ENCODE assay signal across 20 cellular contexts in the genomic region with DNA sequence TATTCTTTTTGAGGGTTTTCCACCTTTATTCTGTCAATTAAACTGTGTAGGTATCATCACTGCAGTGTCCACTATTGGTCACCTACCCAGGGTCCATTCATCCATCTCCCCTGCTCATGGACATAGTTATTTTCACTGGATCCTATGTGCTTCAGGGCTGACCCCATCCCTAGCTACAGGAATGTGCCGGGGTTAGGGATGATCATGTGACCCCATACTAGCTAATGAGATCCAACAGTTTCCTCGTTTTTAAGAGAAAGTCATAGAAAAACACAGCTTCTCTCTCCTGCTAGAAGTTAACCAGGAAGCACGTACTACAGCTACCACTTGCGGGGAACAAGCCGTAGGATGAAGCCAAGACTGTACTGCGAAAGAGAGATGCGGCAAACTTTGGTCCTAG. TPM values are rescaled to one million over a fixed set of nuclear protein-coding genes. Genes with fewer than 3 reads are reported as not detected.
"Had no signal": no experiment of that assay in that cellular context is flagged by ENCODE, and none has a peak within 500 bp of the region (broad histone marks: within the 10 kb centered on the region; RNA-seq: fewer than 3 reads in every experiment).

No MANE protein-coding gene starts in this region.

- H3K27ac Mint-ChIP-seq: activated CD8-positive, alpha-beta T cell treated with anti-CD3 and anti-CD28 coated beads for 36 hours; activated naive CD4-positive, alpha-beta T cell treated with anti-CD3 and anti-CD28 coated beads, Interleukin-2, amount 50 U/mL, for 24 hours; brain; T-cell had no signal

- H3K36me3 Mint-ChIP-seq: activated naive CD4-positive, alpha-beta T cell treated with anti-CD3 and anti-CD28 coated beads, Interleukin-2, amount 50 U/mL, for 24 hours; brain; T-cell had no signal

- FAIRE-seq: astrocyte, TTC549 had no signal

- H3K4me3 Mint-ChIP-seq: activated CD8-positive, alpha-beta T cell treated with anti-CD3 and anti-CD28 coated beads for 36 hours; activated naive CD4-positive, alpha-beta T cell treated with anti-CD3 and anti-CD28 coated beads, Interleukin-2, amount 50 U/mL, for 24 hours; brain; central memory CD8-positive, alpha-beta T cell; T-cell had no signal

- DNase-seq: activated CD4-positive, CD25-positive, alpha-beta regulatory T cell; activated CD8-positive, alpha-beta memory T cell treated with anti-CD3 and anti-CD28 coated beads, Interleukin-2, amount 50 U/mL, for 48 hours; activated CD8-positive, alpha-beta T cell treated with anti-CD3 and anti-CD28 coated beads for 36 hours; activated T-cell treated with anti-CD3 and anti-CD28 coated beads, Interleukin-2, amount 50 U/mL, for 1 hour; Kasumi-1; NCI-H146; NCI-H187 treated with DMSO at 0.1 percent for 48 hours; NCI-H2081 treated with DMSO at 0.1 percent for 48 hours; NCI-H446; NCI-H524 treated with DMSO at 0.1 percent for 48 hours; NCI-H748 treated with DMSO at 0.1 percent for 48 hours; SIG-M5; T-cell; T-helper 2 cell; T1000 had no signal

- ATAC-seq: activated CD8-positive, alpha-beta T cell treated with anti-CD3 and anti-CD28 coated beads for 36 hours; T-cell had no signal

- H3K4me1 Mint-ChIP-seq: activated naive CD4-positive, alpha-beta T cell treated with anti-CD3 and anti-CD28 coated beads, Interleukin-2, amount 50 U/mL, for 24 hours; brain; central memory CD8-positive, alpha-beta T cell; T-cell had no signal

- H3K9me3 Mint-ChIP-seq: activated CD8-positive, alpha-beta T cell treated with anti-CD3 and anti-CD28 coated beads for 36 hours; activated naive CD4-positive, alpha-beta T cell treated with anti-CD3 and anti-CD28 coated beads, Interleukin-2, amount 50 U/mL, for 24 hours; brain; central memory CD8-positive, alpha-beta T cell; T-cell had no signal

RNA-seq across cellular contexts. Expression of a gene that starts 19.6 kb away (rescaled TPM):
- total RNA-seq: activated CD8-positive, alpha-beta T cell treated with anti-CD3 and anti-CD28 coated beads for 36 hours had no signal
